Comparison of ENCODE assay signal across 17 cellular contexts in the genomic region with DNA sequence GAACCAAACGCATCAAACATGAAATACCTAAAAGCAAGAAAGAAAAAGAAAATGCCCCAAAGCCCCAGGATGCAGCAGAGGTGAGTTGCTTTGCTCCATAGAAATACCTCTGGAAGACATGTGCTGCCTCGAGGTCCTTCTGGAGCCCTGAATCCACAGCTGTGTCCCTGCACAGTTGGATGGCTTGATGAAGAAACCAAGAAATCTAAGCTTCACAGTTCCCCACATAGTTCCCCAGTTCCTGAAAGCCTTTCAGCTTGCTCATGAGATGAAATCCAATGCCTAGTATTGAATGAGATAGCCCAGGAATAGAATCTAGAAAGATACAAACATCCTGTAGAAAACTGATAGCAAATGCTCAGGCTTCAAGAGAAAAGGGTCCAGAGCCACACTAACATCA.
DNase-seq lines count a peak whose midpoint lies in the region; ATAC-seq and TF ChIP-seq lines count a peak whose summit lies in the region.
"Had no signal": no experiment of that assay in that cellular context is flagged by ENCODE, and none has a peak within 500 bp of the region (broad histone marks: within the 10 kb centered on the region; RNA-seq: fewer than 3 reads in every experiment).

No MANE protein-coding gene starts in this region.

- POLR2A ChIA-PET in RWPE1 (lab: Yijun Ruan, JAX; ENCODE audit: low non-redundant PET): no interaction called here

- H2BK5ac ChIP-seq in mesenchymal stem cell (ENCODE audit: low read depth, low read length, poor library complexity, severe bottlenecking): no peak overlapping the region

- H4K8ac ChIP-seq in mesenchymal stem cell (ENCODE audit: low read length): no peak overlapping the region

- H3K4me3 ChIP-seq in mesenchymal stem cell (ENCODE audit: insufficient read depth in 1 of 2, low read depth in 1 of 2, low read length in 2 of 2): no peak overlapping the region
- H3K4me3 ChIP-seq: cardiac muscle cell, GM23248 had no signal

- H3K9me3 ChIP-seq in mesenchymal stem cell (ENCODE audit: control insufficient read depth, low read length): no peaks in the 10 kb centered on the region

- H3K27ac Mint-ChIP-seq in activated CD8-positive, alpha-beta memory T cell treated with anti-CD3 and anti-CD28 coated beads, Interleukin-2, amount 10 ng/mL, durations not matched to agents 7 days and 5 days: peak overlapping the region; percentile 66
- H3K27ac Mint-ChIP-seq in stimulated activated naive CD8-positive, alpha-beta T cell treated with anti-CD3 and anti-CD28 coated beads, Interleukin-15, amount 100 ng/mL, for 72 hours: peak overlapping the region; percentile 7 to 34
- H3K27ac Mint-ChIP-seq: type B pancreatic cell had no signal

- CTCF ChIA-PET in activated CD8-positive, alpha-beta memory T cell treated with anti-CD3 and anti-CD28 coated beads, Interleukin-2, amount 10 ng/mL, durations not matched to agents 7 days and 5 days (lab: Charles Lee): interaction anchor here (1.3 to 1.4 kb wide), 2 partner anchors 11 to 47 kb away, joined by 3 read pairs; no protein-coding TSS in a partner anchor
- CTCF ChIA-PET in RWPE1 (lab: Yijun Ruan, JAX): interaction anchor here (0.6 kb wide), 1 partner anchor 1383 kb away, joined by 3 read pairs; no protein-coding TSS in a partner anchor

- H2AK5ac ChIP-seq in mesenchymal stem cell (ENCODE audit: low read length, severe bottlenecking): peak overlapping the region; percentile 35

- H2BK12ac ChIP-seq in mesenchymal stem cell (ENCODE audit: low read length in 2 of 2): no peak overlapping the region

- no peak overlapping the region for H2BK15ac ChIP-seq in mesenchymal stem cell (ENCODE audit: low read depth, poor library complexity, severe bottlenecking)

- H2AFZ ChIP-seq in mesenchymal stem cell (ENCODE audit: low read depth, low read length): no peak overlapping the region
- H2AFZ ChIP-seq: GM23248 had no signal

- H3K27ac ChIP-seq in RWPE1: peak overlapping the region; percentile 17; the same call in 1 of the 2 replicates
- H3K27ac ChIP-seq in mesenchymal stem cell (ENCODE audit: low read length, poor library complexity, severe bottlenecking): no peak overlapping the region
- H3K27ac ChIP-seq: cardiac muscle cell had no signal

- no peak overlapping the region for H3K18ac ChIP-seq in mesenchymal stem cell (ENCODE audit: low read depth in 1 of 2, low read length in 2 of 2)

- H3K4ac ChIP-seq in mesenchymal stem cell (ENCODE audit: low read depth in 1 of 2, low read length in 2 of 2): no peak overlapping the region

- H3K27me3 Mint-ChIP-seq in activated CD8-positive, alpha-beta memory T cell treated with anti-CD3 and anti-CD28 coated beads, Interleukin-2, amount 10 ng/mL, durations not matched to agents 7 days and 5 days: no peaks in the 10 kb centered on the region
- H3K27me3 Mint-ChIP-seq in stimulated activated naive CD8-positive, alpha-beta T cell treated with anti-CD3 and anti-CD28 coated beads, Interleukin-15, amount 100 ng/mL, for 72 hours: no peaks in the 10 kb centered on the region
- H3K27me3 Mint-ChIP-seq: type B pancreatic cell had no signal

- H3K4me1 ChIP-seq in mesenchymal stem cell (ENCODE audit: control insufficient read depth, insufficient read depth, low read depth, low read length): peaks cover 7% of the 10 kb centered on the region

- no peak for TF ChIP-seq CTCF in RWPE1 (conservative IDR thresholded peaks at IDR 0.05; ENCODE audit: low read depth)

- peaks cover 71% of the 10 kb centered on the region for H3K36me3 Mint-ChIP-seq in activated CD8-positive, alpha-beta memory T cell treated with anti-CD3 and anti-CD28 coated beads, Interleukin-2, amount 10 ng/mL, durations not matched to agents 7 days and 5 days

- no peaks in the 10 kb centered on the region for H3K9me3 Mint-ChIP-seq in activated CD8-positive, alpha-beta memory T cell treated with anti-CD3 and anti-CD28 coated beads, Interleukin-2, amount 10 ng/mL, durations not matched to agents 7 days and 5 days (ENCODE audit: low read depth)
- H3K9me3 Mint-ChIP-seq in stimulated activated naive CD8-positive, alpha-beta T cell treated with anti-CD3 and anti-CD28 coated beads, Interleukin-15, amount 100 ng/mL, for 72 hours: no peaks in the 10 kb centered on the region
- H3K9me3 Mint-ChIP-seq: type B pancreatic cell had no signal

- peaks cover 24 to 55% of the 10 kb centered on the region in 2 experiments for H3K36me3 ChIP-seq in mesenchymal stem cell (ENCODE audit: control insufficient read depth in 1 of 2, insufficient read depth in 2 of 2, low read depth in 1 of 2, low read length in 2 of 2)
- H3K36me3 ChIP-seq: cardiac muscle cell had no signal

- H3K14ac ChIP-seq in mesenchymal stem cell (ENCODE audit: low read length in 2 of 2): no peak overlapping the region

- peaks cover 69% of the 10 kb centered on the region for H3K4me1 Mint-ChIP-seq in activated CD8-positive, alpha-beta memory T cell treated with anti-CD3 and anti-CD28 coated beads, Interleukin-2, amount 10 ng/mL, durations not matched to agents 7 days and 5 days
- H3K4me1 Mint-ChIP-seq in stimulated activated naive CD8-positive, alpha-beta T cell treated with anti-CD3 and anti-CD28 coated beads, Interleukin-15, amount 100 ng/mL, for 72 hours: peaks cover 62% of the 10 kb centered on the region

- no peak for ATAC-seq in activated CD8-positive, alpha-beta memory T cell treated with anti-CD3 and anti-CD28 coated beads, Interleukin-2, amount 10 ng/mL, durations not matched to agents 7 days and 5 days
- ATAC-seq in stimulated activated naive CD8-positive, alpha-beta T cell treated with anti-CD3 and anti-CD28 coated beads, Interleukin-15, amount 100 ng/mL, for 72 hours: no peak
- ATAC-seq in GM18867 (IDR thresholded peaks at IDR 0.05; ENCODE audit: unreplicated experiment): no peak

- no peak overlapping the region for H2BK120ac ChIP-seq in mesenchymal stem cell (ENCODE audit: low read depth, low read length)

- no peak overlapping the region for H4K91ac ChIP-seq in mesenchymal stem cell (ENCODE audit: low read length)

- H3K4me3 Mint-ChIP-seq in activated CD8-positive, alpha-beta memory T cell treated with anti-CD3 and anti-CD28 coated beads, Interleukin-2, amount 10 ng/mL, durations not matched to agents 7 days and 5 days: no peak overlapping the region
- H3K4me3 Mint-ChIP-seq in stimulated activated naive CD8-positive, alpha-beta T cell treated with anti-CD3 and anti-CD28 coated beads, Interleukin-15, amount 100 ng/mL, for 72 hours: no peak overlapping the region
- H3K4me3 Mint-ChIP-seq: type B pancreatic cell had no signal

- H3K4me2 ChIP-seq in mesenchymal stem cell (ENCODE audit: low read length, poor library complexity, severe bottlenecking): no peak overlapping the region

- 100% methylated on average over 2 of the region's 2 CpGs for WGBS in mesenchymal stem cell

- DNase-seq in activated CD8-positive, alpha-beta memory T cell treated with anti-CD3 and anti-CD28 coated beads, Interleukin-2, amount 10 ng/mL, durations not matched to agents 7 days and 5 days: no peak
- DNase-seq in activated CD8-positive, alpha-beta memory T cell treated with anti-CD3 and anti-CD28 coated beads, Interleukin-2, amount 50 U/mL, for 4 hours: no peak
- DNase-seq in RWPE1 (ENCODE audit: low spot score) (no peak), mesenchymal stem cell (no peak), amygdala (lab: John Stamatoyannopoulos, UW) (no peak), GM19238 (ENCODE audit: insufficient read length, low spot score) (no peak)
- DNase-seq in stimulated activated naive CD8-positive, alpha-beta T cell treated with anti-CD3 and anti-CD28 coated beads, Interleukin-15, amount 100 ng/mL, for 72 hours: no peak
- DNase-seq: activated CD8-positive, alpha-beta memory T cell treated with anti-CD3 and anti-CD28 coated beads for 24 hours; effector memory CD4-positive, alpha-beta T cell; GM23248; NCI-H2081; NCI-H526; stimulated activated CD4-positive, alpha-beta T cell treated with anti-CD3 and anti-CD28 coated beads, Interleukin-4, amount 100 ng/mL, for 24 hours; stimulated activated CD8-positive, alpha-beta memory T cell treated with anti-CD3 and anti-CD28 coated beads, Interleukin-4, amount 100 ng/mL, for 48 hours had no signal

- no peaks in the 10 kb centered on the region for H3K27me3 ChIP-seq in mesenchymal stem cell (ENCODE audit: control insufficient read depth in 1 of 2, insufficient read depth in 1 of 2, low read length in 2 of 2)
- H3K27me3 ChIP-seq: cardiac muscle cell had no signal

- no peak overlapping the region for H3K23ac ChIP-seq in mesenchymal stem cell (ENCODE audit: low read length in 2 of 2)

- peaks cover 9% of the 10 kb centered on the region for H3K79me1 ChIP-seq in mesenchymal stem cell (replicated peaks; ENCODE audit: low read length, poor library complexity, severe bottlenecking)

- H3K9ac ChIP-seq in mesenchymal stem cell (ENCODE audit: low read length): peak overlapping the region; percentile 26
- H3K9ac ChIP-seq: GM23248 had no signal
